Comparison of ENCODE assay signal across 16 cellular contexts in the genomic region with DNA sequence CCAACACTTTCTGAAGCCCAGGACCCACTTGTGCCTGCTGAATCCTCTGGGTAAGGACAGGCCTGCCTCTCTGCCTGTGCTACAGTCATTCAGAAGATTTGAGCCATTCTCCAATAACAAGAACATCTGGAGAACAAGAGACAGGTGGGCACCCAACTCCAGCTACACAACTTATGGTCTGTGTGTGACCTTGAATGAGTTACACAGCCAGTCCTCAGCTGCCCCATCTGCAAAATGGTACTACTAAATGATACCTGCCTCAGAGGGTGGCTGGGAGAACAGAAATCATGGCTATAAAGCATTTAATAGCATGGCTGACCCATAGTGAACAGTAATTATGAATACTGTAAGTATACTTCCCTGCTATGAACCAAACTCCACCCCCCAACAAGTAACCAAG. TPM values are rescaled to one million over a fixed set of nuclear protein-coding genes. Genes with fewer than 3 reads are reported as not detected.
DNase-seq lines count a peak whose midpoint lies in the region; ATAC-seq and TF ChIP-seq lines count a peak whose summit lies in the region.
"Had no signal": no experiment of that assay in that cellular context is flagged by ENCODE, and none has a peak within 500 bp of the region (broad histone marks: within the 10 kb centered on the region; RNA-seq: fewer than 3 reads in every experiment).

No MANE protein-coding gene starts in this region.

- peaks cover 3 to 33% of the 10 kb centered on the region in 2 donors for H3K36me3 ChIP-seq in psoas muscle (ENCODE audit: insufficient read depth in 1 of 2, low read depth in 1 of 2)

- H3K27ac Mint-ChIP-seq in HFFc6, result peak overlapping the region; percentile 36; the same call in 1 of the 2 replicates
- H3K27ac Mint-ChIP-seq: CD4-positive, alpha-beta T cell; GM23338 had no signal

- no peaks in the 10 kb centered on the region for H3K27me3 ChIP-seq in psoas muscle (ENCODE audit: insufficient read depth in 3 of 3, low read length in 2 of 3)
- H3K27me3 ChIP-seq: BE2C had no signal

- ATAC-seq in left lobe of liver (no peak), psoas muscle (no peak), HG02678 (IDR thresholded peaks at IDR 0.05; ENCODE audit: unreplicated experiment) (no peak), GM19035 (IDR thresholded peaks at IDR 0.05; ENCODE audit: unreplicated experiment) (no peak), HG03432 (IDR thresholded peaks at IDR 0.05; ENCODE audit: unreplicated experiment) (no peak)
- ATAC-seq: GM23338 had no signal

- H3K4me3 Mint-ChIP-seq in HFFc6, result peak overlapping the region; percentile 46
- H3K4me3 Mint-ChIP-seq: CD4-positive, alpha-beta T cell; GM23338 had no signal

- H3K4me3 ChIP-seq in psoas muscle, result no peak overlapping the region
- H3K4me3 ChIP-seq: GM23338, PC-9 had no signal

- H3K27me3 Mint-ChIP-seq in HFFc6 (ENCODE audit: insufficient read depth), result peaks cover 1% of the 10 kb centered on the region; the same call in 1 of the 2 replicates
- H3K27me3 Mint-ChIP-seq: CD4-positive, alpha-beta T cell had no signal

- peaks cover 30% of the 10 kb centered on the region for H3K4me1 ChIP-seq in psoas muscle
- H3K4me1 ChIP-seq: BE2C had no signal

- intact Hi-C loops in psoas muscle (cut with DNase I), result loop anchor here in 1 of 2 donors (5.0 kb wide), 1 partner anchor 99 kb away; no protein-coding TSS in a partner anchor

- H3K27ac ChIP-seq in RWPE1 (0 out of 2 replicates have a peak overlapping the region, but pooled peaks have one; percentile 26), psoas muscle (peak overlapping the region; percentile 77)
- H3K27ac ChIP-seq: PC-9 had no signal

- POLR2A ChIA-PET in RWPE1 (lab: Yijun Ruan, JAX; ENCODE audit: low non-redundant PET), result no interaction called here

- TF ChIP-seq CTCF in HFFc6 (IDR thresholded peaks at IDR 0.05) (no peak), RWPE1 (conservative IDR thresholded peaks at IDR 0.05; ENCODE audit: low read depth) (no peak), psoas muscle (IDR thresholded peaks at IDR 0.05) (no peak)

- no peaks in the 10 kb centered on the region for H3K9me3 ChIP-seq in psoas muscle
- H3K9me3 ChIP-seq: BE2C had no signal

- DNase-seq in HFFc6, result no peak
- no peak for DNase-seq in RWPE1 (ENCODE audit: low spot score)
- peak; percentile 31 for DNase-seq in left lobe of liver (ENCODE audit: low spot score)
- no peak for DNase-seq in psoas muscle
- DNase-seq: BE2C; CD4-positive, alpha-beta T cell; DMS53; MM.1S; NCI-H1105; NCI-H1694; NCI-H510A treated with DMSO at 0.1 percent for 48 hours; PC-9 had no signal

- no peaks in the 10 kb centered on the region for H3K9me3 Mint-ChIP-seq in HFFc6
- H3K9me3 Mint-ChIP-seq: CD4-positive, alpha-beta T cell; GM23338 had no signal

- CTCF ChIA-PET in RWPE1 (lab: Yijun Ruan, JAX), result no interaction called here

- peaks cover 27% of the 10 kb centered on the region for H3K36me3 Mint-ChIP-seq in HFFc6 (ENCODE audit: low read depth)

- H3K4me1 Mint-ChIP-seq in HFFc6 (ENCODE audit: low read depth), result peaks cover 32% of the 10 kb centered on the region

RNA-seq across cellular contexts. Expression of gene CKAP4, which starts 4.2 kb away (rescaled TPM):
- total RNA-seq in HFFc6 (2021; fragmentation: NEBNext Ultra II Directional; extraction: Animal tissue kit (Norgen Biotek cat#: 25700)), result 100 to 1,000 TPM; 521 to 616 (median 544) TPM
- 22.6 TPM for total RNA-seq in left lobe of liver
- total RNA-seq in psoas muscle, result 10 to 100 TPM; 14.2 to 24.4 (median 19.7) TPM
- 10 to 100 TPM in 1 of 3 donors, 1 to 10 TPM in 2; 7.6 to 14.7 (median 8.0) TPM for polyA plus RNA-seq in psoas muscle

RNA-seq across cellular contexts. Expression of gene TCP11L2, which starts 58.9 kb away (rescaled TPM):
- 10 to 100 TPM; 13.4 to 21.9 (median 15.6) TPM for total RNA-seq in HFFc6 (2021; fragmentation: NEBNext Ultra II Directional; extraction: Animal tissue kit (Norgen Biotek cat#: 25700))
- total RNA-seq in left lobe of liver (8.9 TPM), psoas muscle (10 to 100 TPM; 26.7 to 63.1 (median 39.0) TPM)
- 10 to 100 TPM in 2 of 3 donors, 1 to 10 TPM in 1; 3.9 to 26.0 (median 15.2) TPM for polyA plus RNA-seq in psoas muscle

Comparison
In these comparisons a context has a peak if more than half of its experiments do, and no peak if none do; other contexts are left out.
1. RNA of gene CKAP4, which starts 4.2 kb away (total RNA-seq): 521 to 616 TPM in HFFc6; 22.6 TPM in left lobe of liver (single experiment) and 14.2 to 24.4 TPM in psoas muscle; every median in the first group is over 10 times any median in the second.